ENCODE assay signal across 25 cellular contexts in the genomic region with DNA sequence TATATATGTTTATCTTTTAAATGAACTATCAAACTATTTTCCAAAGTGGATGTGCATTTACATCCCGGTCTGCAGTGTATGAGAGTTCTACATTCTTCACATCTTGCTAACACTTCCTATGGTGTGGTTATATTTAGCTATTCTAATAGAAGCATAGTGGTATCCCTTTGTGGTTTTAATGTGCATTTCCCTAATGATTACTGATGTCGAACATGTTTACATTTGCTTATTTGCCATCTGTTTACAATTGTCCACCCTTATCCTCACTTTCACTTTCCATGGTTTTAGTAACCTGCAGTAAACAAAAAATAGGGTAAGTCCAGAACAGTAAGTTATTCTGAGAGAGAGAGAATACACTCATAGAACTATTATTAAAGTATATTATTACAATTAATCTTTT.
DNase-seq lines count a peak whose midpoint lies in the region; ATAC-seq, FAIRE-seq and TF ChIP-seq lines count a peak whose summit lies in the region.
"Had no signal": no experiment of that assay in that cellular context is flagged by ENCODE, and none has a peak within 500 bp of the region (broad histone marks: within the 10 kb centered on the region; RNA-seq: fewer than 3 reads in every experiment).

No MANE protein-coding gene starts in this region.

- intact Hi-C loops in tibial artery (cut with DNase I; ENCODE audit: low total_unique reads), result no loop called here

- DNase-seq in GM04503 (ENCODE audit: low read depth) (peak; percentile 6), fibroblast of gingiva (ENCODE audit: low read depth) (peak; percentile 54), tibial artery (no peak), KBM-7 (no peak), GM12892 (ENCODE audit: insufficient read length) (no peak), medulla oblongata (ENCODE audit: extremely low spot score) (no peak)
- DNase-seq: activated CD8-positive, alpha-beta T cell treated with anti-CD3 and anti-CD28 coated beads for 36 hours; activated naive CD4-positive, alpha-beta T cell treated with anti-CD3 and anti-CD28 coated beads, Interleukin-2, amount 10 ng/mL, durations not matched to agents 7 days and 5 days; activated T-cell treated with anti-CD3 and anti-CD28 coated beads, Interleukin-2, amount 50 U/mL, for 24 hours; body of pancreas; cortex of kidney; GOT3; heart right ventricle; mammary epithelial cell; natural killer cell; NCI-H187; NCI-H446; T-helper 2 cell; uterus had no signal

- H3K9me3 ChIP-seq in tibial artery, result no peaks in the 10 kb centered on the region
- H3K9me3 ChIP-seq: BLaER1 treated with 17β-estradiol and CSF1 and Interleukin-3, amounts not matched to agents 10 nM and 100 nM; body of pancreas; heart right ventricle; uterus had no signal

- peak; percentile 87 for ATAC-seq in SK-N-SH treated with all-trans-retinoic acid at 6 μM for 48 hours
- ATAC-seq: activated CD8-positive, alpha-beta T cell treated with anti-CD3 and anti-CD28 coated beads for 36 hours; body of pancreas; heart right ventricle; natural killer cell; Right ventricle myocardium inferior; WTC11 had no signal

- H3K27ac ChIP-seq in tibial artery, result peak overlapping the region; percentile 20 to 44
- H3K27ac ChIP-seq: BLaER1 treated with 17β-estradiol and CSF1 and Interleukin-3, amounts not matched to agents 10 nM and 100 nM; body of pancreas; epithelial cell of prostate; heart right ventricle; uterus had no signal

- TF ChIP-seq POLR2A in GM12892 (IDR thresholded peaks at IDR 0.05; ENCODE audit: low read depth, low read length), result no peak

- no peak for FAIRE-seq in GM12892 (lab: Jason Lieb, UNC)
- FAIRE-seq: keratinocyte had no signal

- H3K36me3 ChIP-seq in tibial artery, result no peaks in the 10 kb centered on the region
- H3K36me3 ChIP-seq: BLaER1 treated with 17β-estradiol and CSF1 and Interleukin-3, amounts not matched to agents 10 nM and 100 nM; heart right ventricle; uterus had no signal

- in situ Hi-C loops in KBM-7 (cut with MboI; ENCODE audit: low pct_unique_long_range_greater_than_20kb, low sequenced_read_pairs), result no loop called here

- H3K4me1 ChIP-seq in tibial artery, result peaks cover 0 to 51% (median 6%) of the 10 kb centered on the region in 4 donors
- H3K4me1 ChIP-seq: body of pancreas had no signal

- peak overlapping the region; percentile 7 to 23 for H3K4me3 ChIP-seq in tibial artery
- H3K4me3 ChIP-seq: BLaER1 treated with 17β-estradiol and CSF1 and Interleukin-3, amounts not matched to agents 10 nM and 100 nM; body of pancreas; heart right ventricle; uterus had no signal

- H3K27me3 ChIP-seq in tibial artery, result no peaks in the 10 kb centered on the region
- H3K27me3 ChIP-seq: BLaER1 treated with 17β-estradiol and CSF1 and Interleukin-3, amounts not matched to agents 10 nM and 100 nM; body of pancreas; heart right ventricle; uterus had no signal

- TF ChIP-seq CTCF in tibial artery (IDR thresholded peaks at IDR 0.05), result no peak

TF ChIP-seq in SK-N-SH treated with all-trans-retinoic acid at 6 μM for 48 hours, 23 proteins besides CTCF, POLR2A, EP300 and RAD21 (continues in another document):
- no peak for TF ChIP-seq POU6F1 (CRISPR knock-in tag; IDR thresholded peaks at IDR 0.05; ENCODE audit: borderline replicate concordance, low read depth)
- TF ChIP-seq SNAI2 (CRISPR knock-in tag; IDR thresholded peaks at IDR 0.05), result no peak
- TF ChIP-seq, protein P1, sequence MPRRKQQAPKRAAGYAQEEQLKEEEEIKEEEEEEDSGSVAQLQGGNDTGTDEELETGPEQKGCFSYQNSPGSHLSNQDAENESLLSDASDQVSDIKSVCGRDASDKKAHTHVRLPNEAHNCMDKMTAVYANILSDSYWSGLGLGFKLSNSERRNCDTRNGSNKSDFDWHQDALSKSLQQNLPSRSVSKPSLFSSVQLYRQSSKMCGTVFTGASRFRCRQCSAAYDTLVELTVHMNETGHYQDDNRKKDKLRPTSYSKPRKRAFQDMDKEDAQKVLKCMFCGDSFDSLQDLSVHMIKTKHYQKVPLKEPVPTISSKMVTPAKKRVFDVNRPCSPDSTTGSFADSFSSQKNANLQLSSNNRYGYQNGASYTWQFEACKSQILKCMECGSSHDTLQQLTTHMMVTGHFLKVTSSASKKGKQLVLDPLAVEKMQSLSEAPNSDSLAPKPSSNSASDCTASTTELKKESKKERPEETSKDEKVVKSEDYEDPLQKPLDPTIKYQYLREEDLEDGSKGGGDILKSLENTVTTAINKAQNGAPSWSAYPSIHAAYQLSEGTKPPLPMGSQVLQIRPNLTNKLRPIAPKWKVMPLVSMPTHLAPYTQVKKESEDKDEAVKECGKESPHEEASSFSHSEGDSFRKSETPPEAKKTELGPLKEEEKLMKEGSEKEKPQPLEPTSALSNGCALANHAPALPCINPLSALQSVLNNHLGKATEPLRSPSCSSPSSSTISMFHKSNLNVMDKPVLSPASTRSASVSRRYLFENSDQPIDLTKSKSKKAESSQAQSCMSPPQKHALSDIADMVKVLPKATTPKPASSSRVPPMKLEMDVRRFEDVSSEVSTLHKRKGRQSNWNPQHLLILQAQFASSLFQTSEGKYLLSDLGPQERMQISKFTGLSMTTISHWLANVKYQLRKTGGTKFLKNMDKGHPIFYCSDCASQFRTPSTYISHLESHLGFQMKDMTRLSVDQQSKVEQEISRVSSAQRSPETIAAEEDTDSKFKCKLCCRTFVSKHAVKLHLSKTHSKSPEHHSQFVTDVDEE (CRISPR knock-in tag; IDR thresholded peaks at IDR 0.05), result no peak
- no peak for TF ChIP-seq ISL1 (CRISPR knock-in tag; IDR thresholded peaks at IDR 0.05)
- TF ChIP-seq PATZ1 (CRISPR knock-in tag; IDR thresholded peaks at IDR 0.05; ENCODE audit: borderline replicate concordance), result no peak
- no peak for TF ChIP-seq TOX (CRISPR knock-in tag; IDR thresholded peaks at IDR 0.05; ENCODE audit: borderline replicate concordance)
- no peak for TF ChIP-seq ZFP3 (CRISPR knock-in tag; IDR thresholded peaks at IDR 0.05)
- TF ChIP-seq ZNF70 (CRISPR knock-in tag; IDR thresholded peaks at IDR 0.05), result no peak
- TF ChIP-seq ESRRG (CRISPR knock-in tag; IDR thresholded peaks at IDR 0.05), result no peak
- no peak for TF ChIP-seq GLIS3 (CRISPR knock-in tag; IDR thresholded peaks at IDR 0.05)
- no peak for TF ChIP-seq CSDC2 (CRISPR knock-in tag; IDR thresholded peaks at IDR 0.05)
- TF ChIP-seq ZFP30 (CRISPR knock-in tag; IDR thresholded peaks at IDR 0.05), result no peak
- no peak for TF ChIP-seq BACH2 (CRISPR knock-in tag; IDR thresholded peaks at IDR 0.05; ENCODE audit: borderline replicate concordance)
- TF ChIP-seq CREB5 (CRISPR knock-in tag; IDR thresholded peaks at IDR 0.05; ENCODE audit: low read depth), result no peak
- TF ChIP-seq ZNF8 (CRISPR knock-in tag; IDR thresholded peaks at IDR 0.05), result no peak
- TF ChIP-seq, protein P2, sequence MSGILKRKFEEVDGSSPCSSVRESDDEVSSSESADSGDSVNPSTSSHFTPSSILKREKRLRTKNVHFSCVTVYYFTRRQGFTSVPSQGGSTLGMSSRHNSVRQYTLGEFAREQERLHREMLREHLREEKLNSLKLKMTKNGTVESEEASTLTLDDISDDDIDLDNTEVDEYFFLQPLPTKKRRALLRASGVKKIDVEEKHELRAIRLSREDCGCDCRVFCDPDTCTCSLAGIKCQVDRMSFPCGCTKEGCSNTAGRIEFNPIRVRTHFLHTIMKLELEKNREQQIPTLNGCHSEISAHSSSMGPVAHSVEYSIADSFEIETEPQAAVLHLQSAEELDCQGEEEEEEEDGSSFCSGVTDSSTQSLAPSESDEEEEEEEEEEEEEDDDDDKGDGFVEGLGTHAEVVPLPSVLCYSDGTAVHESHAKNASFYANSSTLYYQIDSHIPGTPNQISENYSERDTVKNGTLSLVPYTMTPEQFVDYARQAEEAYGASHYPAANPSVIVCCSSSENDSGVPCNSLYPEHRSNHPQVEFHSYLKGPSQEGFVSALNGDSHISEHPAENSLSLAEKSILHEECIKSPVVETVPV (CRISPR knock-in tag; IDR thresholded peaks at IDR 0.05), result no peak
- no peak for TF ChIP-seq ZNF565 (CRISPR knock-in tag; conservative IDR thresholded peaks at IDR 0.05; ENCODE audit: low read depth)

Comparison
In these comparisons a context has a peak if more than half of its experiments do, and no peak if none do; other contexts are left out.
1. DNase-seq: peak in GM04503 (single experiment) and fibroblast of gingiva (single experiment); none in tibial artery (0 of 2), KBM-7 (single experiment), GM12892 (single experiment) and medulla oblongata (single experiment).